In the genomic region with DNA sequence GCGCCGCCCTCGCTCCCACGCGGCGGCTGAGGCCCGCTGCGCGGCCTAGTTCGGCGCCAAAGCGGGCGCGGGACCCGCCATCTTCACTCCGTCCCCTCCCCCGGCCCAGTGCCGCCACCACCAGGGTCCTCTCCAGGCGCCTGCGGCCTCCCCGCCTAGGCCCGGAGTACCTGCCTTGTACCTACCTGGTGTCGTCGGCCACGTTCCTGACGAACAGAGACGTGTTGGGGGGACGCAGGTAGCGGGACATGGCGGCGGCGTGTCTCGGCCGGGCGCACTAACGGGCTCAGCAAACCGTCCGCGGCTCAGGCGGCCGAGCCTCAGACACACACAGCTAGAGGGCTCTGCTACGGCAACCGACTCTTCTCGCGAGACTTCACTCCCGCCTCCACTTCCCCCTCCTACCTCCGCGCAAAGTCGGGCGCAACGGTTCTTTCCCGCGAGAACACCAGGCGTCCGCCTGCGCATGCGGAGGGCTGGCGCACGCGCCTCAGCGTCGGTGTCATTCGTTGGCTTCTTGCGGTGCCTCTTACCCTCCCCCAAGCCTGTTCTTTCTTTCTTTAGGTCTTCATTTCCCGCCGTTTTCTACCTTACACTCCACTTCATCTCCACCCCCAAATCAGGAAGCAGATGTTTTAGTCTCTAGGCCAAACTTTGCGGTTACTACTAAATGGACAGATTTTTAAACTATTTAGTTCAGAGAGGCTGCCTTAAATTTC, we compare ENCODE assay signal across 8 cellular contexts. TPM values are rescaled to one million over a fixed set of nuclear protein-coding genes. Genes with fewer than 3 reads are reported as not detected.
DNase-seq lines count a peak whose midpoint lies in the region; ATAC-seq, FAIRE-seq and TF ChIP-seq lines count a peak whose summit lies in the region.

TSS of gene SRSF10 (minus strand) at position 322 of the 719 bp plus-strand sequence. CDS start at position 250, 72 bp downstream.

- no peaks in the 10 kb centered on the region for H3K36me3 ChIP-seq in IMR-90 (ENCODE audit: control insufficient read depth, insufficient read depth, low read length)
- H3K36me3 ChIP-seq in OCI-LY7 (ENCODE audit: insufficient read depth, low read length): peaks cover 49% of the 10 kb centered on the region
- H3K36me3 ChIP-seq in endothelial cell of umbilical vein (ENCODE audit: control insufficient read depth in 2 of 2, extremely low read depth in 1 of 2, insufficient read depth in 2 of 2, low read length in 2 of 2): peaks cover 0 to 5% of the 10 kb centered on the region in 2 experiments

- H3K4me2 ChIP-seq in IMR-90 (ENCODE audit: low read depth, low read length): peak within 1 kb of the TSS; percentile 99
- peak within 1 kb of the TSS; percentile 95 for H3K4me2 ChIP-seq in OCI-LY7 (ENCODE audit: low read length)
- H3K4me2 ChIP-seq in endothelial cell of umbilical vein (ENCODE audit: insufficient read depth, low read length): peak within 1 kb of the TSS; percentile 98

- H3K9me3 ChIP-seq in IMR-90 (ENCODE audit: control insufficient read depth, insufficient read depth, low read length) (no peaks in the 10 kb centered on the region), OCI-LY7 (ENCODE audit: low read length) (no peaks in the 10 kb centered on the region), endothelial cell of umbilical vein (replicated peaks; ENCODE audit: control insufficient read depth, insufficient read depth, low read length) (no peaks in the 10 kb centered on the region)

- H3K4me3 ChIP-seq in IMR-90 (ENCODE audit: insufficient read depth, low read depth, low read length): peak within 1 kb of the TSS; percentile 86
- peak within 1 kb of the TSS; percentile 96 for H3K4me3 ChIP-seq in OCI-LY7 (ENCODE audit: low read depth, low read length, poor library complexity, severe bottlenecking)
- H3K4me3 ChIP-seq in endothelial cell of umbilical vein (replicated peaks in 1 of 3; ENCODE audit: insufficient read depth in 1 of 3, low read depth in 1 of 3, low read length in 3 of 3): peak within 1 kb of the TSS; percentile 79 to 100 (median 85)

- H3K9me1 ChIP-seq in IMR-90 (ENCODE audit: insufficient read depth, low read length) (peaks cover 15% of the 10 kb centered on the region), endothelial cell of umbilical vein (replicated peaks; ENCODE audit: control insufficient read depth, extremely low read depth, insufficient read depth, low read length) (no peaks in the 10 kb centered on the region)

- H3K27me3 ChIP-seq in IMR-90 (ENCODE audit: control insufficient read depth, insufficient read depth, low read length) (no peaks in the 10 kb centered on the region), endothelial cell of umbilical vein (ENCODE audit: control insufficient read depth in 2 of 2, insufficient read depth in 2 of 2, low read length in 2 of 2) (no peaks in the 10 kb centered on the region)

- in situ Hi-C loops in IMR-90 (cut with MboI; ENCODE audit: low sequenced_read_pairs): no loop called here

- peak within 1 kb of the TSS; percentile 23; the same call in 1 of the 3 replicates for H2BK15ac ChIP-seq in IMR-90 (ENCODE audit: low read depth, low read length)

- H4K20me1 ChIP-seq in IMR-90 (ENCODE audit: insufficient read depth, low read length): peaks cover 35% of the 10 kb centered on the region
- peaks cover 42% of the 10 kb centered on the region for H4K20me1 ChIP-seq in OCI-LY7 (ENCODE audit: insufficient read depth, low read length)
- H4K20me1 ChIP-seq in endothelial cell of umbilical vein (replicated peaks; ENCODE audit: control insufficient read depth, extremely low read depth, insufficient read depth, low read length): peaks cover 20% of the 10 kb centered on the region

- TF ChIP-seq POLR2A in IMR-90 (IDR thresholded peaks at IDR 0.05; ENCODE audit: low read depth, low read length) (peak; percentile 98), endothelial cell of umbilical vein (IDR thresholded peaks at IDR 0.05; ENCODE audit: low read depth, low read length) (peak; percentile 98)

- H4K91ac ChIP-seq in IMR-90 (ENCODE audit: insufficient read depth, low read depth, low read length): peak within 1 kb of the TSS; percentile 95

- H2BK120ac ChIP-seq in IMR-90 (ENCODE audit: low read depth, low read length): peak within 1 kb of the TSS; percentile 82

- 0 out of 2 replicates have a peak, but pooled peaks have one; percentile 15 for TF ChIP-seq RAD21 in IMR-90 (IDR thresholded peaks at IDR 0.05; ENCODE audit: low read length)

- peak within 1 kb of the TSS; percentile 99 for H3K14ac ChIP-seq in IMR-90 (replicated peaks; ENCODE audit: low read depth, low read length)

- dilution Hi-C loops in IMR-90 (cut with HindIII; ENCODE audit: low sequenced_read_pairs, unreplicated experiment): no loop called here
- dilution Hi-C loops in endothelial cell of umbilical vein (cut with MboI; ENCODE audit: extremely low pct_ligation_motif_present, low sequenced_read_pairs): no loop called here

- peak within 1 kb of the TSS; percentile 97 to 99 for H4K8ac ChIP-seq in IMR-90 (ENCODE audit: low read depth in 2 of 2, low read length in 2 of 2)

- peak; percentile 83 for FAIRE-seq in endothelial cell of umbilical vein (lab: Jason Lieb, UNC)

- peak within 1 kb of the TSS; percentile 98 for H2AK9ac ChIP-seq in IMR-90 (replicated peaks; ENCODE audit: low read depth, low read length, poor library complexity)

- H3K79me1 ChIP-seq in IMR-90 (ENCODE audit: low read depth in 1 of 2, low read length in 2 of 2): peaks cover 0 to 12% of the 10 kb centered on the region in 2 experiments; a peak in 1 of 4 replicates

- ATAC-seq in GM21528 (IDR thresholded peaks at IDR 0.05; ENCODE audit: low FRiP score, unreplicated experiment) (peak; percentile 90), IMR-90 (ENCODE audit: low read depth) (peak; percentile 99)

- BruUV-seq in IMR-90 (replicated peaks; lab: Mats Ljungman, UMichigan): no TSS peak
- BruUV-seq in OCI-LY7 (replicated peaks; lab: Mats Ljungman, UMichigan): no TSS peak
- BruUV-seq in endothelial cell of umbilical vein (replicated peaks; lab: Mats Ljungman, UMichigan): no TSS peak

- H3K79me2 ChIP-seq in OCI-LY7 (ENCODE audit: insufficient read depth, low read depth, low read length): peaks cover 57% of the 10 kb centered on the region
- H3K79me2 ChIP-seq in endothelial cell of umbilical vein (ENCODE audit: control insufficient read depth, insufficient read depth, low read length): peaks cover 49% of the 10 kb centered on the region

- peak within 1 kb of the TSS; percentile 78 for H3K18ac ChIP-seq in IMR-90 (ENCODE audit: low read depth, low read length)

- H3K4ac ChIP-seq in IMR-90 (ENCODE audit: low read depth, low read length): peak within 1 kb of the TSS; percentile 98

- CTCF ChIA-PET in IMR-90 (lab: Yijun Ruan, JAX): no interaction called here
- CTCF ChIA-PET in OCI-LY7 (lab: Charles Lee; ENCODE audit: unreplicated experiment): no interaction called here
- CTCF ChIA-PET in endothelial cell of umbilical vein (lab: Charles Lee): interaction anchor here (1.0 to 5.8 kb wide), 5 partner anchors 9 to 48 kb away, joined by 3 to 61 read pairs (median 4); no protein-coding TSS in a partner anchor

- peak; percentile 46 for TF ChIP-seq CTCF in IMR-90 (conservative IDR thresholded peaks at IDR 0.05; ENCODE audit: low read depth, low read length)
- peak; percentile 45 for TF ChIP-seq CTCF in OCI-LY7 (conservative IDR thresholded peaks at IDR 0.05; ENCODE audit: low read length)
- TF ChIP-seq CTCF in endothelial cell of umbilical vein (IDR thresholded peaks at IDR 0.05; ENCODE audit: extremely low read depth in 1 of 2, insufficient read depth in 1 of 2, low read depth in 1 of 2, low read length in 2 of 2): peak in 1 of 2 donors; percentile 39

- 0% methylated on average over 61 of the region's 67 CpGs; no CpG with 5 or more reads in 1 of the 2 experiments for WGBS in IMR-90 (ENCODE audit: extremely low coverage in 2 of 2, insufficient read length in 1 of 2), 2 experiments

- intact Hi-C loops in IMR-90 (cut with micrococcal nuclease) (loop anchor here (1.0 kb wide), 1 partner anchor 48 kb away; no protein-coding TSS in a partner anchor), OCI-LY7 (cut with micrococcal nuclease; ENCODE audit: unreplicated experiment) (loop anchor here (1.0 to 5.0 kb wide), 3 partner anchors 21 to 211 kb away; partner anchors contain the start of gene PNRC2), endothelial cell of umbilical vein (cut with micrococcal nuclease) (loop anchor here (1.0 kb wide), 4 partner anchors 21 to 48 kb away; partner anchors contain the start of gene PNRC2)

- H3K9me2 ChIP-seq in OCI-LY7 (ENCODE audit: insufficient read depth, low read length): no peaks in the 10 kb centered on the region

- peak within 1 kb of the TSS; percentile 78; the same call in 1 of the 2 replicates for H2BK20ac ChIP-seq in IMR-90 (ENCODE audit: low read depth, low read length)

- peak within 1 kb of the TSS; percentile 96 for H3K9ac ChIP-seq in IMR-90 (ENCODE audit: low read depth, low read length)
- peak within 1 kb of the TSS; percentile 98 for H3K9ac ChIP-seq in endothelial cell of umbilical vein (replicated peaks; ENCODE audit: extremely low read depth, insufficient read depth, low read length)

- DNase-seq in DMS114 treated with DMSO at 0.1 percent for 48 hours (lab: John Stamatoyannopoulos, UW; ENCODE audit: unreplicated experiment) (peak; percentile 95), IMR-90 (peak; percentile 99), OCI-LY7 (ENCODE audit: low spot score) (peak; percentile 100), activated T-cell treated with anti-CD3 and anti-CD28 coated beads for 1 hour (ENCODE audit: low read depth) (peak; percentile 94), endothelial cell of umbilical vein (ENCODE audit: low read depth, low spot score) (peak; percentile 99), middle frontal gyrus (ENCODE audit: extremely low spot score, low spot score) (peak; percentile 99)
- peak; percentile 94 to 96 for DNase-seq in stimulated activated CD8-positive, alpha-beta memory T cell treated with anti-CD3 and anti-CD28 coated beads, Interleukin-2, amount 100 ng/mL, for 48 hours (ENCODE audit: low read depth in 2 of 2)

- H3K4me1 ChIP-seq in IMR-90 (ENCODE audit: control insufficient read depth, insufficient read depth, low read length) (peaks cover 7% of the 10 kb centered on the region), OCI-LY7 (ENCODE audit: insufficient read depth, low read length, poor library complexity, severe bottlenecking) (peaks cover 69% of the 10 kb centered on the region), endothelial cell of umbilical vein (ENCODE audit: control insufficient read depth, extremely low read depth, insufficient read depth, low read length) (peaks cover 46% of the 10 kb centered on the region)

- H2AK5ac ChIP-seq in IMR-90 (ENCODE audit: low read depth, low read length): peak within 1 kb of the TSS; percentile 93

- H4K5ac ChIP-seq in IMR-90 (ENCODE audit: low read depth, low read length): peak within 1 kb of the TSS; percentile 97

- POLR2A ChIA-PET in IMR-90 (lab: Charles Lee; ENCODE audit: unreplicated experiment) (interaction anchor here (1.0 kb wide), 1 partner anchor 20 kb away, joined by 4 read pairs; the partner anchor contains the start of gene PNRC2), OCI-LY7 (lab: Charles Lee) (interaction anchor here (1.1 to 1.8 kb wide), 4 partner anchors 15 to 23 kb away, joined by 4 to 7 read pairs (median 6); no protein-coding TSS in a partner anchor), endothelial cell of umbilical vein (lab: Charles Lee) (interaction anchor here (0.6 to 1.1 kb wide), 5 partner anchors 9 to 47 kb away, joined by 3 to 6 read pairs (median 3); no protein-coding TSS in a partner anchor)

- H3K27ac ChIP-seq in IMR-90 (ENCODE audit: insufficient read depth, low read length) (peak within 1 kb of the TSS; percentile 98), OCI-LY7 (ENCODE audit: low read depth, low read length, poor library complexity, severe bottlenecking) (peak within 1 kb of the TSS; percentile 94), endothelial cell of umbilical vein (ENCODE audit: insufficient read depth, low read depth, low read length) (peak within 1 kb of the TSS; percentile 94)

- H2AFZ ChIP-seq in IMR-90 (replicated peaks; ENCODE audit: low read length, poor library complexity) (peak within 1 kb of the TSS; percentile 96), OCI-LY7 (ENCODE audit: low read length) (peak within 1 kb of the TSS; percentile 73; the same call in 1 of the 2 replicates), endothelial cell of umbilical vein (ENCODE audit: low read depth, low read length) (peak within 1 kb of the TSS; percentile 67)

- peak within 1 kb of the TSS; percentile 95 for H2BK5ac ChIP-seq in IMR-90 (ENCODE audit: low read depth, low read length, poor library complexity, severe bottlenecking)

- peak within 1 kb of the TSS; percentile 88 for H3K23ac ChIP-seq in IMR-90 (ENCODE audit: low read depth, low read length)

- peak within 1 kb of the TSS; percentile 97 for H3K56ac ChIP-seq in IMR-90 (ENCODE audit: extremely low read depth, insufficient read depth, low read length)

RNA-seq across cellular contexts. Expression of gene SRSF10, which starts in this region (rescaled TPM):
- total RNA-seq in IMR-90 (2012; rRNA removed): 110 and 189 TPM in 2 replicates
- polyA plus RNA-seq in IMR-90 (2012; rRNA removed): 76.2 and 90.1 TPM in 2 replicates
- 75.8 and 86.2 TPM in 2 replicates for polyA plus RNA-seq in IMR-90 (2012; cell fraction: cytosol; rRNA removed)
- 46.9 and 169 TPM in 2 replicates for polyA plus RNA-seq in IMR-90 (2012; cell fraction: nucleus; rRNA removed; ENCODE audit: low replicate concordance)
- 229 and 293 TPM in 2 replicates for total RNA-seq in OCI-LY7 (2014; rRNA removed; shearing (Covaris generic))
- total RNA-seq in OCI-LY7 (2022): 335 and 394 TPM in 2 replicates
- total RNA-seq in endothelial cell of umbilical vein: 124 and 125 TPM in 2 replicates
- 81.2 and 135 TPM in 2 replicates for polyA plus RNA-seq in endothelial cell of umbilical vein
- polyA plus RNA-seq in endothelial cell of umbilical vein (2011; cell fraction: cytosol; rRNA removed): 79.0 and 87.1 TPM in 2 replicates
- 167 and 242 TPM in 2 replicates for polyA plus RNA-seq in endothelial cell of umbilical vein (2011; cell fraction: nucleus; rRNA removed)
- polyA plus RNA-seq in endothelial cell of umbilical vein (2012): 76.3 and 105 TPM in 2 replicates
- 124 and 131 TPM in 2 replicates for polyA minus RNA-seq in endothelial cell of umbilical vein
- 71.4 TPM for polyA minus RNA-seq in endothelial cell of umbilical vein (2011; cell fraction: cytosol; rRNA and poly(A)+ RNA removed)
- polyA minus RNA-seq in endothelial cell of umbilical vein (2011; cell fraction: nucleus; rRNA and poly(A)+ RNA removed): 204 and 272 TPM in 2 replicates

Comparison
In these comparisons a context has a peak if more than half of its experiments do, and no peak if none do; other contexts are left out.
1. Peak in every context shown above with its lines: DNase-seq, ATAC-seq, H3K4me3 ChIP-seq and H3K27ac ChIP-seq.